ENCODE assay signal across 30 cellular contexts in the genomic region with DNA sequence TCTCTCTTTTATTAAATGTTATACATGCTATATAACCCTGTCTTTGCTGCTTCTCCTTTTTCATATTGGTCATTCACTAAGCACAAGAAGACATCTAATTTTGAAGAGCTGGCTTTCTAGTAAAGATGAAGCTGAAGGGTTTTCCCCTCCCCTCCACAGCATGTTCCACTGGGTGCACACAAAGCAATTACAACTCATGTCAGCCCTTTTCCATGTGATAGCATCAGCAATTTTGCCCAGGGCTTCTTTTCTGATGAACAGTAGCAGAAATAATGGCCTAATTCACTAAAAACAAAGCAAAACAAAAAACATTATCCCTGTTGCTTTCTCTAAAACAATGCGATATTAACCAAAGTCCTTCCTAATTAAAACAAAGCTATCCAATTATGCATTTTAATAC.
A peak's percentile ranks its signal among the peaks of the same experiment; 100 is the strongest.
DNase-seq lines count a peak whose midpoint lies in the region; ATAC-seq and TF ChIP-seq lines count a peak whose summit lies in the region.
"Had no signal": no experiment of that assay in that cellular context is flagged by ENCODE, and none has a peak within 500 bp of the region (broad histone marks: within the 10 kb centered on the region; RNA-seq: fewer than 3 reads in every experiment).

No MANE protein-coding gene starts in this region.

- H3K9ac ChIP-seq in KMS-11: peak overlapping the region; percentile 35; the same call in 1 of the 2 replicates

- H3K4me2 ChIP-seq in KMS-11: peak overlapping the region; percentile 64
- H3K4me2 ChIP-seq: A549 had no signal

- H3K36me3 ChIP-seq in KMS-11 (ENCODE audit: insufficient read depth): no peaks in the 10 kb centered on the region
- H3K36me3 ChIP-seq: SJSA1, thyroid gland, vagina had no signal

- peaks cover 6% of the 10 kb centered on the region; the same call in 1 of the 2 replicates for H3K79me2 ChIP-seq in KMS-11 (ENCODE audit: insufficient read depth, low read depth)

- H3K4me3 ChIP-seq in KMS-11 (IDR thresholded peaks at IDR 0.05; ENCODE audit: insufficient read depth, low read depth, low read length): no peak overlapping the region
- H3K4me3 ChIP-seq: A549, coronary artery, psoas muscle, SJSA1, thyroid gland, vagina had no signal

- peaks cover 54% of the 10 kb centered on the region for H3K4me1 ChIP-seq in KMS-11 (ENCODE audit: low read depth, poor library complexity, severe bottlenecking)
- H3K4me1 ChIP-seq: psoas muscle, vagina had no signal

- no peak for TF ChIP-seq CTCF in KMS-11 (conservative IDR thresholded peaks at IDR 0.05; ENCODE audit: low read depth, low read length)

- H3K27me3 ChIP-seq in KMS-11 (ENCODE audit: insufficient read depth, low read depth): no peaks in the 10 kb centered on the region
- H3K27me3 ChIP-seq: SJSA1, thyroid gland, vagina had no signal

- DNase-seq in COLO829 (ENCODE audit: low spot score) (peak; percentile 67), foreskin melanocyte (peak; percentile 91), NK-92 (lab: John Stamatoyannopoulos, UW; ENCODE audit: unreplicated experiment) (no peak), cerebellar nuclear complex (lab: John Stamatoyannopoulos, UW) (no peak), NCI-H1092 (lab: John Stamatoyannopoulos, UW) (no peak)
- DNase-seq: activated CD4-positive, alpha-beta T cell treated with anti-CD3 and anti-CD28 coated beads, Interleukin-2, amount 50 U/mL, for 4 hours; activated naive CD4-positive, alpha-beta T cell; activated naive CD8-positive, alpha-beta T cell treated with anti-CD3 and anti-CD28 coated beads, Interleukin-2, amount 50 U/mL, for 24 hours; AML-193; CD4-positive, alpha-beta T cell; effector CD8-positive, alpha-beta T cell; EL; glutamatergic neuron; H7; left ventricle myocardium superior; naive B cell; NCI-H1694 treated with DMSO at 0.1 percent for 48 hours; NCI-H446 treated with DMSO at 0.1 percent for 48 hours; NCI-H774; psoas muscle; stimulated activated CD4-positive, alpha-beta T cell treated with anti-CD3 and anti-CD28 coated beads, Interleukin-4, amount 100 ng/mL, for 1 hour; T-helper 17 cell had no signal

- no peak overlapping the region for H2AFZ ChIP-seq in KMS-11 (ENCODE audit: low read depth)

- no peaks in the 10 kb centered on the region for H4K20me1 ChIP-seq in KMS-11 (ENCODE audit: insufficient read depth)

- peak; percentile 70 for ATAC-seq in GM18868 (IDR thresholded peaks at IDR 0.05; ENCODE audit: unreplicated experiment)
- no peak for ATAC-seq in GM21367 (IDR thresholded peaks at IDR 0.05; ENCODE audit: unreplicated experiment)
- ATAC-seq: A549; activated naive CD8-positive, alpha-beta T cell treated with anti-CD3 and anti-CD28 coated beads, Interleukin-2, amount 50 U/mL, for 24 hours; left ventricle myocardium superior; T-helper 17 cell had no signal

- H3K27ac ChIP-seq in KMS-11: peak overlapping the region; percentile 55
- H3K27ac ChIP-seq: A549, coronary artery, psoas muscle, SJSA1, thyroid gland, vagina had no signal

Comparison
In these comparisons a context has a peak if more than half of its experiments do, and no peak if none do; other contexts are left out.
1. DNase-seq: peak in COLO829 (single experiment) and foreskin melanocyte (single experiment); none in NK-92 (single experiment), cerebellar nuclear complex (0 of 2) and NCI-H1092 (single experiment).